Comparison of ENCODE assay signal across 1 cellular context in the genomic region with DNA sequence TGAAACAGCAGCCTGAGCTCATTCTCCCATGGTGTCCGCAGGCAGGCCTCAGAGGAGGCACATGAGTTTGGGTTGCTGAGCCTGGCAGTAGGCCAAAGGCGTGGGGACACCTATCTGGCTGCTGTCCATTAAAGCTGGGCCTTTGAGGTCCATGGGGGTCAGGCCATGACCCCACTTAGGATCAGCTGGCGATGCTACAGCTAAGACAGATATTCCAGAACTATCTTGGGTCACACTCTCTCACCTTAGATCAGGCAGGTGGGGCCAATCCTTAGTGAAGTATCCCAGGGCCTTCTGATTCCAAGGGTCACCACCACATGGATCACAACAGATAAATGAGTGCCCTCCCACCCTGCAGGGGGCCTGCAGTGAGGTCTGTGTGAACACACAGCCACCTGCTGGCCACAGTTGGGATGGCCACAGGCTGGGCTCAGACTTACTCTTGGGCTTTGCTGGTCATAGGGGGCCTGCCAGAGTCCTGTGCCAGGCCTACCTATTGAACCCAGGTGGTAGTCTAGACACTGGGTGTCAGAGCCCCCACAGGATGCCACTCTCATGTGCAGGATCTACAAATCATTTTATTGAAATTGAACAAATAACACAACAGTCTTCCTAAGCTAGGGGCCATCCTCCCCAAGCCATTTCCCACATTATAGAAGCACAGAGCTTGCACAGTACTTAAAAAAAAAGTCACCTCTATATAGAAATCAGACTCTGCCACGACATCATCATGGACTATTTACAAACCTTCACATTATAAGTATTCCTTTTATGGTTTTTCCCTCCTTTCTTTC.
TF ChIP-seq lines count a peak whose summit lies in the region.

No MANE protein-coding gene starts in this region.

TF ChIP-seq in H1, 55 proteins besides CTCF, POLR2A, EP300 and RAD21:
- TF ChIP-seq, protein P1, sequence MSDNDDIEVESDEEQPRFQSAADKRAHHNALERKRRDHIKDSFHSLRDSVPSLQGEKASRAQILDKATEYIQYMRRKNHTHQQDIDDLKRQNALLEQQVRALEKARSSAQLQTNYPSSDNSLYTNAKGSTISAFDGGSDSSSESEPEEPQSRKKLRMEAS (IDR thresholded peaks at IDR 0.05), result 0 out of 2 replicates have a peak, but pooled peaks have one; percentile 29
- TF ChIP-seq SIN3A (conservative IDR thresholded peaks at IDR 0.05 in 1 of 2, IDR thresholded peaks at IDR 0.05 in 1 of 2; ENCODE audit: low read depth in 1 of 2, low read length in 2 of 2) (peak in 1 of 2 experiments; percentile 58; a peak in 1 of 4 replicates), CHD2 (IDR thresholded peaks at IDR 0.05; ENCODE audit: low read length) (no peak), EGR1 (IDR thresholded peaks at IDR 0.05; ENCODE audit: borderline replicate concordance, low read depth, low read length) (no peak), MAFK (IDR thresholded peaks at IDR 0.05; ENCODE audit: low read depth, low read length) (no peak), CREB1 (IDR thresholded peaks at IDR 0.05) (0 out of 2 replicates have a peak, but pooled peaks have one; percentile 33), NANOG (IDR thresholded peaks at IDR 0.05; ENCODE audit: insufficient read depth, low read depth, low read length, poor library complexity, severe bottlenecking) (no peak)
- TF ChIP-seq, protein P2, sequence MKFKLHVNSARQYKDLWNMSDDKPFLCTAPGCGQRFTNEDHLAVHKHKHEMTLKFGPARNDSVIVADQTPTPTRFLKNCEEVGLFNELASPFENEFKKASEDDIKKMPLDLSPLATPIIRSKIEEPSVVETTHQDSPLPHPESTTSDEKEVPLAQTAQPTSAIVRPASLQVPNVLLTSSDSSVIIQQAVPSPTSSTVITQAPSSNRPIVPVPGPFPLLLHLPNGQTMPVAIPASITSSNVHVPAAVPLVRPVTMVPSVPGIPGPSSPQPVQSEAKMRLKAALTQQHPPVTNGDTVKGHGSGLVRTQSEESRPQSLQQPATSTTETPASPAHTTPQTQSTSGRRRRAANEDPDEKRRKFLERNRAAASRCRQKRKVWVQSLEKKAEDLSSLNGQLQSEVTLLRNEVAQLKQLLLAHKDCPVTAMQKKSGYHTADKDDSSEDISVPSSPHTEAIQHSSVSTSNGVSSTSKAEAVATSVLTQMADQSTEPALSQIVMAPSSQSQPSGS (IDR thresholded peaks at IDR 0.05; ENCODE audit: low read length), result 0 out of 2 replicates have a peak, but pooled peaks have one; percentile 30
TF ChIP-seq in H1: peak in this region for 4.
